ENCODE assay signal across 10 cellular contexts in the genomic region with DNA sequence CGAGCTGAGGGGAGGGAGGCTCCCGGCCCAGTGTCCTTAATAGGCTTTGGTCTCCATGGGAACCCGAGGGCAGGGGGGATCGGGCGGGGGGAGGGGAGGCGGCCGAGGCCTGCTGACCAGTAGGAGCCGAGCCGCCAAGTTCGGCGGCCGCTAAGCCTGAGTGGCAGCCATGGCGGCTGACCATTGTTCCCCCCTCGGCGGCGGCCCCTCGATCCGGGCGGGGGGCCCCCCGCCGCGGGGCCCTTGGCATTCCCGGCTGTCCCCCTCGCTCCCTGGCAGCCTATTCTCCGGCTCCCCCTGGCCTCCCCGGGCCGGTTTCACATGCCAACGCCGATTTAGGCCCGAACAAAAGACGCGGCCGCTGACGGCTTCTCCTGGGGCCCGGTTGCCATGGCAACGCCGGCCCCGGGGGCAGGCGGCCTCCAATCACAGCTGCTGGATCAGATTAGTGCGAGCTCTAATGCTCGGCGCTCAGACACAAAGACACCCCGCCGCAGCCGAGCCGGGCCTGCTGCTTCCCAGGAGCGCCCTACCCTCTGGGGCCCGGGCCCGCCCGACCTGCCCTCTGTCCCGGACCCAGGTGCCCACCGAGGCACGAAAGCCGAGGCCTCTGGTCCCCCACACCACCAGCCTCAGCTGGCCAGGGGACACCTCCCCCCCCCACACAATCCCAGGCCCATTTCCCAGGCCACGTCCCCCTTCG. TPM values are rescaled to one million over a fixed set of nuclear protein-coding genes. Genes with fewer than 3 reads are reported as not detected.
A peak's percentile ranks its signal among the peaks of the same experiment; 100 is the strongest.
DNase-seq lines count a peak whose midpoint lies in the region; ATAC-seq, FAIRE-seq and TF ChIP-seq lines count a peak whose summit lies in the region.
"Had no signal": no experiment of that assay in that cellular context is flagged by ENCODE, and none has a peak within 500 bp of the region (broad histone marks: within the 10 kb centered on the region; RNA-seq: fewer than 3 reads in every experiment).

No MANE protein-coding gene starts in this region.

- no peak for ATAC-seq in GM21515 (IDR thresholded peaks at IDR 0.05; ENCODE audit: unreplicated experiment)

- H3K36me3 ChIP-seq in kidney (ENCODE audit: control insufficient read depth in 1 of 2, insufficient read depth in 2 of 2, low read length in 2 of 2), result no peaks in the 10 kb centered on the region

- FAIRE-seq in kidney (lab: Jason Lieb, UNC), result no peak
- FAIRE-seq: islet of Langerhans had no signal

- H3K4me1 ChIP-seq in kidney (ENCODE audit: control insufficient read depth in 1 of 2, insufficient read depth in 1 of 2, low read depth in 1 of 2, low read length in 2 of 2), result peaks cover 0 to 3% of the 10 kb centered on the region in 2 donors

- intact Hi-C loops in kidney (cut with DNase I), result loop anchor here (10.0 kb wide), 1 partner anchor 63 kb away; no protein-coding TSS in a partner anchor

- peak overlapping the region; percentile 72 for H3K27ac ChIP-seq in cingulate gyrus (ENCODE audit: low read depth, low read length)
- no peak overlapping the region for H3K27ac ChIP-seq in kidney (ENCODE audit: low read depth in 2 of 2, low read length in 2 of 2)

- TF ChIP-seq CTCF in kidney (IDR thresholded peaks at IDR 0.05; ENCODE audit: borderline replicate concordance, extremely low read depth, insufficient read depth), result no peak

- no peaks in the 10 kb centered on the region for H3K9me3 ChIP-seq in kidney (ENCODE audit: control insufficient read depth in 1 of 2, low read length in 2 of 2)

- DNase-seq in GM03348 (ENCODE audit: low spot score) (peak; percentile 89), NCI-H2196 treated with DMSO at 0.1 percent for 48 hours (lab: John Stamatoyannopoulos, UW; ENCODE audit: unreplicated experiment) (peak; percentile 82), kidney (peak; percentile 89), stromal cell of bone marrow (ENCODE audit: low read depth) (peak; percentile 37), NOMO-1 treated with DMSO at 0.1 percent for 48 hours (lab: John Stamatoyannopoulos, UW; ENCODE audit: unreplicated experiment) (no peak), mesenteric fat pad (ENCODE audit: low spot score) (no peak)

- no peak overlapping the region for H3K9ac ChIP-seq in kidney (ENCODE audit: low read length in 2 of 2)

- H3K4me3 ChIP-seq in kidney (ENCODE audit: low read length in 2 of 2), result no peak overlapping the region

RNA-seq across cellular contexts. Expression of gene MSI1, which starts 7.3 kb away (rescaled TPM):
- total RNA-seq in kidney (1.3 TPM), mesenteric fat pad (0.58 TPM)
- polyA plus RNA-seq in kidney (ENCODE audit: insufficient read depth, low read depth, low replicate concordance), result 0.80 TPM

RNA-seq across cellular contexts. Expression of gene PLA2G1B, which starts 34.1 kb away (rescaled TPM):
- total RNA-seq in kidney (not detected), mesenteric fat pad (1.8 TPM)
- polyA plus RNA-seq in kidney (ENCODE audit: insufficient read depth, low read depth, low replicate concordance), result not detected
- total RNA-seq: HT1080 had no signal

RNA-seq across cellular contexts. Expression of gene SIRT4, which starts 59.5 kb away (rescaled TPM):
- 1.5 TPM for total RNA-seq in kidney
- 8.1 TPM for polyA plus RNA-seq in kidney (ENCODE audit: insufficient read depth, low read depth, low replicate concordance)
- 1.6 TPM for total RNA-seq in mesenteric fat pad

Comparison
In these comparisons a context has a peak if more than half of its experiments do, and no peak if none do; other contexts are left out.
1. DNase-seq: peak in GM03348 (single experiment), NCI-H2196 treated with DMSO at 0.1 percent for 48 hours (single experiment), kidney (single experiment) and stromal cell of bone marrow (single experiment); none in NOMO-1 treated with DMSO at 0.1 percent for 48 hours (single experiment) and mesenteric fat pad (single experiment).